Comparison of ENCODE assay signal across 13 cellular contexts in the genomic region with DNA sequence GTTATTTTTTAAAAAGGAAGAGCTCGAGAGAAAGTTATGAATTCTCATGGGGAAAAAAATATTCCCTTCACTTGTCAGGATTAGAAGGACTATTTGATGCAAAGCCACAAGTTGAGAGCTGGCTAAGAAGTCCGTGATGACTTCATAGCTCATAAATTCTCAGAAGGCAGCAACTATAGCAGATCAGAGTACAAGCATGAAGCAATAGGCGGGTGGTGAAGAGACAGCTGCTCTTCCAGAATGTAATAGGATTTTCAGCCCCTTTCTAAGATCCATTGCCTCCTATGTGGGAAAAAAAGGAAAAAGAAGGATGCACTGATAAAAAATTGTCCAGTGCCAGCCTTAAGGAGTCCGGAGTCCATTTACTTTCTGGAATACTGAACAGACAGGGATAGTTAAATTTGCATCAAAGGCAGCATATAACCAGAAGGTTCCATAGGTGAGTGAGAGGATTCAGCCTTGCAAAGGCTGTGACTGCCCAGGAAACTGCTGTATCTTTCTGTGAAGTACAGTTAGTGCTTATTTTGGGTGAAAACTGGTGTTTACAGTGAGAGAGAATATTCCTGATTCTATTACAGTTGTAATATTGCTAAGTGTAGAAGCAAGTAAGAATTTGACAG.
DNase-seq lines count a peak whose midpoint lies in the region; ATAC-seq, FAIRE-seq and TF ChIP-seq lines count a peak whose summit lies in the region.
"Had no signal": no experiment of that assay in that cellular context is flagged by ENCODE, and none has a peak within 500 bp of the region (broad histone marks: within the 10 kb centered on the region; RNA-seq: fewer than 3 reads in every experiment).

No MANE protein-coding gene starts in this region.

- H4K91ac ChIP-seq in trophoblast cell (ENCODE audit: low read depth, low read length), result no peak overlapping the region

- H3K4me1 ChIP-seq in PC-3 (ENCODE audit: insufficient read depth, low read length), result peaks cover 40% of the 10 kb centered on the region
- peaks cover 0 to 3% of the 10 kb centered on the region in 2 experiments for H3K4me1 ChIP-seq in trophoblast cell (ENCODE audit: control insufficient read depth in 1 of 2, insufficient read depth in 2 of 2, low read length in 2 of 2)
- no peaks in the 10 kb centered on the region for H3K4me1 ChIP-seq in kidney (ENCODE audit: control insufficient read depth in 1 of 2, insufficient read depth in 1 of 2, low read depth in 1 of 2, low read length in 2 of 2)
- H3K4me1 ChIP-seq: parathyroid adenoma had no signal

- DNase-seq in EL, result peak; percentile 81
- peak; percentile 72 for DNase-seq in PC-3
- peak; percentile 67 for DNase-seq in fibroblast of pulmonary artery (ENCODE audit: low read depth)
- peak; percentile 17 to 62 for DNase-seq in trophoblast cell
- DNase-seq in stimulated activated naive CD4-positive, alpha-beta T cell treated with Interleukin-2 at 50 U/mL for 16 hours (lab: John Stamatoyannopoulos, UW), result no peak
- DNase-seq in stimulated activated naive B cell treated with anti-CD40 and anti-IgM and Interleukin-4, amounts not matched to agents 10 μg/mL and 1 μg/mL and 100 μg/mL, for 72 hours, result no peak
- DNase-seq in activated naive CD4-positive, alpha-beta T cell treated with anti-CD3 and anti-CD28 coated beads, Interleukin-2, amount 50 U/mL, for 16 hours, result no peak
- DNase-seq in kidney, result no peak
- DNase-seq: activated gamma-delta T cell treated with Interleukin-2 at 50 U/mL for 16 hours, DND-41, NCI-H2227 treated with DMSO at 0.1 percent for 48 hours had no signal

- no peak overlapping the region for H2BK120ac ChIP-seq in trophoblast cell (ENCODE audit: insufficient read depth, low read length, poor library complexity)

- no peak overlapping the region for H4K12ac ChIP-seq in trophoblast cell (ENCODE audit: low read depth, low read length)

- no peak overlapping the region for H3K27ac Mint-ChIP-seq in stimulated activated naive B cell treated with anti-CD40 and anti-IgM and Interleukin-4, amounts not matched to agents 10 μg/mL and 1 μg/mL and 100 μg/mL, for 72 hours

- H3K14ac ChIP-seq in trophoblast cell (ENCODE audit: low read length), result no peak overlapping the region

- peak overlapping the region; percentile 83 for H3K4me2 ChIP-seq in PC-3 (ENCODE audit: low read length)
- H3K4me2 ChIP-seq in trophoblast cell (ENCODE audit: low read length), result no peak overlapping the region

- H3K4me3 ChIP-seq in PC-3 (ENCODE audit: low read length), result peak overlapping the region; percentile 65
- H3K4me3 ChIP-seq in fibroblast of pulmonary artery (replicated peaks; ENCODE audit: low read depth, low read length), result no peak overlapping the region
- H3K4me3 ChIP-seq in trophoblast cell (ENCODE audit: low read depth, low read length), result no peak overlapping the region
- no peak overlapping the region for H3K4me3 ChIP-seq in kidney (ENCODE audit: low read length in 2 of 2)
- H3K4me3 ChIP-seq: gastroesophageal sphincter had no signal

- no peaks in the 10 kb centered on the region for H3K79me1 ChIP-seq in trophoblast cell (ENCODE audit: low read length)

- no peak overlapping the region for H3K18ac ChIP-seq in trophoblast cell (ENCODE audit: low read length)

- peaks cover 8% of the 10 kb centered on the region for H3F3A ChIP-seq in PC-3 (ENCODE audit: low read length, unreplicated experiment)

- no CpG with 5 or more reads among the region's 4 CpGs for WGBS in trophoblast cell (ENCODE audit: extremely low coverage, insufficient coverage, insufficient read length)

- H3K27me3 Mint-ChIP-seq in stimulated activated naive B cell treated with anti-CD40 and anti-IgM and Interleukin-4, amounts not matched to agents 10 μg/mL and 1 μg/mL and 100 μg/mL, for 72 hours, result no peaks in the 10 kb centered on the region

- H2BK12ac ChIP-seq in trophoblast cell (ENCODE audit: low read length), result no peak overlapping the region

- no peak overlapping the region for H2AFZ ChIP-seq in PC-3 (ENCODE audit: low read length)
- no peak overlapping the region for H2AFZ ChIP-seq in trophoblast cell (ENCODE audit: insufficient read depth, low read length, poor library complexity)
- H2AFZ ChIP-seq: parathyroid adenoma had no signal

- no peak overlapping the region for H2AK5ac ChIP-seq in trophoblast cell (ENCODE audit: low read length)

- H4K20me1 ChIP-seq in PC-3 (ENCODE audit: low read length), result peaks cover 37% of the 10 kb centered on the region

- H3K9me2 ChIP-seq in PC-3 (replicated peaks; ENCODE audit: low read length), result no peaks in the 10 kb centered on the region

- peak overlapping the region; percentile 47 for H3K27ac ChIP-seq in PC-3 (ENCODE audit: low read length)
- peak overlapping the region; percentile 22 for H3K27ac ChIP-seq in trophoblast cell (ENCODE audit: low read depth, low read length)
- H3K27ac ChIP-seq in kidney (ENCODE audit: low read depth in 2 of 2, low read length in 2 of 2), result no peak overlapping the region
- H3K27ac ChIP-seq: parathyroid adenoma had no signal

- BruUV-seq in PC-3 (replicated peaks; lab: Mats Ljungman, UMichigan), result no TSS peak

- H3K27me3 ChIP-seq in PC-3 (ENCODE audit: low read length) (no peaks in the 10 kb centered on the region), trophoblast cell (ENCODE audit: insufficient read depth, low read length) (no peaks in the 10 kb centered on the region)
- H3K27me3 ChIP-seq: gastroesophageal sphincter had no signal

- peaks cover 67% of the 10 kb centered on the region for H3K36me3 ChIP-seq in PC-3 (ENCODE audit: low read depth, low read length)
- H3K36me3 ChIP-seq in trophoblast cell (ENCODE audit: control insufficient read depth in 1 of 2, insufficient read depth in 2 of 2, low read length in 2 of 2), result no peaks in the 10 kb centered on the region
- no peaks in the 10 kb centered on the region for H3K36me3 ChIP-seq in kidney (ENCODE audit: control insufficient read depth in 1 of 2, insufficient read depth in 2 of 2, low read length in 2 of 2)
- H3K36me3 ChIP-seq: gastroesophageal sphincter had no signal

- H3K4ac ChIP-seq in trophoblast cell (ENCODE audit: low read depth, low read length), result no peak overlapping the region

- H3K9me3 Mint-ChIP-seq in stimulated activated naive B cell treated with anti-CD40 and anti-IgM and Interleukin-4, amounts not matched to agents 10 μg/mL and 1 μg/mL and 100 μg/mL, for 72 hours, result no peaks in the 10 kb centered on the region

- no peaks in the 10 kb centered on the region for H3K36me3 Mint-ChIP-seq in stimulated activated naive B cell treated with anti-CD40 and anti-IgM and Interleukin-4, amounts not matched to agents 10 μg/mL and 1 μg/mL and 100 μg/mL, for 72 hours

- POLR2A ChIA-PET in PC-3 (lab: Charles Lee; ENCODE audit: unreplicated experiment), result interaction anchor here (0.5 kb wide), 3 partner anchors 22 to 950 kb away, joined by 3 to 7 read pairs (median 5); no protein-coding TSS in a partner anchor

- H3K79me2 ChIP-seq in PC-3 (ENCODE audit: low read length) (peaks cover 92% of the 10 kb centered on the region), trophoblast cell (ENCODE audit: control insufficient read depth, insufficient read depth, low read length, poor library complexity) (no peaks in the 10 kb centered on the region)
- H3K79me2 ChIP-seq: parathyroid adenoma had no signal

- H3K23ac ChIP-seq in trophoblast cell (ENCODE audit: low read length), result no peak overlapping the region

- no peak overlapping the region for H3K4me3 Mint-ChIP-seq in stimulated activated naive B cell treated with anti-CD40 and anti-IgM and Interleukin-4, amounts not matched to agents 10 μg/mL and 1 μg/mL and 100 μg/mL, for 72 hours

- intact Hi-C loops in PC-3 (cut with micrococcal nuclease), result loop anchor here (5.0 to 10.0 kb wide), 3 partner anchors 160 to 1078 kb away; no protein-coding TSS in a partner anchor
- intact Hi-C loops in kidney (cut with DNase I), result no loop called here

- no peak overlapping the region for H4K8ac ChIP-seq in trophoblast cell (ENCODE audit: low read depth, low read length)

- H3K4me1 Mint-ChIP-seq in stimulated activated naive B cell treated with anti-CD40 and anti-IgM and Interleukin-4, amounts not matched to agents 10 μg/mL and 1 μg/mL and 100 μg/mL, for 72 hours, result peaks cover 0 to 3% of the 10 kb centered on the region in 2 donors

- TF ChIP-seq CTCF in PC-3 (conservative IDR thresholded peaks at IDR 0.05; ENCODE audit: low read depth, low read length) (no peak), fibroblast of pulmonary artery (IDR thresholded peaks at IDR 0.05; ENCODE audit: low read length, missing control alignments) (no peak), kidney (IDR thresholded peaks at IDR 0.05; ENCODE audit: borderline replicate concordance, extremely low read depth, insufficient read depth) (no peak)

- peak; percentile 76 for ATAC-seq in PC-3
- no peak for ATAC-seq in stimulated activated naive B cell treated with anti-CD40 and anti-IgM and Interleukin-4, amounts not matched to agents 10 μg/mL and 1 μg/mL and 100 μg/mL, for 72 hours (replicated peaks)
- ATAC-seq: gastroesophageal sphincter had no signal

- H3K9me3 ChIP-seq in PC-3 (ENCODE audit: low read length) (no peaks in the 10 kb centered on the region), trophoblast cell (ENCODE audit: insufficient read depth, low read depth, low read length) (no peaks in the 10 kb centered on the region), kidney (ENCODE audit: control insufficient read depth in 1 of 2, low read length in 2 of 2) (no peaks in the 10 kb centered on the region)
- H3K9me3 ChIP-seq: gastroesophageal sphincter had no signal

- CTCF ChIA-PET in PC-3 (lab: Charles Lee), result interaction anchor here (0.9 to 1.3 kb wide), 2 partner anchors 12 to 24 kb away, joined by 3 read pairs; no protein-coding TSS in a partner anchor

- H2BK5ac ChIP-seq in trophoblast cell (ENCODE audit: low read depth, low read length, poor library complexity), result no peak overlapping the region

- H3K9ac ChIP-seq in PC-3 (ENCODE audit: low read length) (0 out of 2 replicates have a peak overlapping the region, but pooled peaks have one; percentile 3), trophoblast cell (ENCODE audit: low read length) (no peak overlapping the region), kidney (ENCODE audit: low read length in 2 of 2) (no peak overlapping the region)
- H3K9ac ChIP-seq: parathyroid adenoma had no signal

- FAIRE-seq in kidney (lab: Jason Lieb, UNC), result no peak

Comparison
In these comparisons a context has a peak if more than half of its experiments do, and no peak if none do; other contexts are left out.
1. DNase-seq: peak in EL (single experiment), PC-3 (single experiment), fibroblast of pulmonary artery (single experiment) and trophoblast cell (2 of 2); none in stimulated activated naive CD4-positive, alpha-beta T cell treated with Interleukin-2 at 50 U/mL for 16 hours (single experiment), stimulated activated naive B cell treated with anti-CD40 and anti-IgM and Interleukin-4, amounts not matched to agents 10 μg/mL and 1 μg/mL and 100 μg/mL, for 72 hours (single experiment), activated naive CD4-positive, alpha-beta T cell treated with anti-CD3 and anti-CD28 coated beads, Interleukin-2, amount 50 U/mL, for 16 hours (single experiment) and kidney (single experiment).
2. H3K27ac ChIP-seq: peak in PC-3 (single experiment) and trophoblast cell (single experiment); none in kidney (0 of 2).